1 cellular context compared by ENCODE assay signal in the genomic region with DNA sequence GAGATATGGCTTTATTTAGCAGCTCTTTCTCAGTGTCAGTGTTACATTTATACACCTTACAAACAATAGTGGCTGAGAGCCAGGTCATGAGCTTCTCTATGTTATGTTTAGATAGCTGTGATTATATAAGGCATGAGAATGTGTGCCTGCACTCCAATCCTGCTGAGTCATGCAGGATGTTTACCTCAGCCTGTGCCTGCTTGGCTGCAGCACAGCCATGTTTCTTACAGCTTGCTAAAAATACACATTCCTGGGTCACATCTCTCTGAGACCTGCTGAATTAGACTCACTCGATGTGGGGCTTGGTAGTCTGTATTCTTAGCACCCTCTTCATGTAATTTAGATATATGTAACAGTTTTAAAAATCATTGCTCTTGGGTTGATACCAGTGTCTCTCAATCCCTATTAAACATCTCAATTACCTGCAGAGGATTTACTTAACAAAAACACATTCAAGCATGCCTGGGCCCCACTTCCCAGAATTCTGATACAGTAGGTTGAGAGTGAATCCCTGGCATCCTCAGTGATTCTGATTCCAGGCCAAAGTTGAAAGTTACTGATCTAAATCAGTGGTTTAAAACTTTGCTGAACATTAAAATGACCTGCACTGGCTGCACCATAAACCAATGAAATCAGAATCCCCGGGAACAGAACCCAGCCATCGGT.
TF ChIP-seq lines count a peak whose summit lies in the region.

No MANE protein-coding gene starts in this region.

TF ChIP-seq in GM23338, 12 proteins besides CTCF, POLR2A, EP300 and RAD21 (continued from another document):
- TF ChIP-seq, protein P1, sequence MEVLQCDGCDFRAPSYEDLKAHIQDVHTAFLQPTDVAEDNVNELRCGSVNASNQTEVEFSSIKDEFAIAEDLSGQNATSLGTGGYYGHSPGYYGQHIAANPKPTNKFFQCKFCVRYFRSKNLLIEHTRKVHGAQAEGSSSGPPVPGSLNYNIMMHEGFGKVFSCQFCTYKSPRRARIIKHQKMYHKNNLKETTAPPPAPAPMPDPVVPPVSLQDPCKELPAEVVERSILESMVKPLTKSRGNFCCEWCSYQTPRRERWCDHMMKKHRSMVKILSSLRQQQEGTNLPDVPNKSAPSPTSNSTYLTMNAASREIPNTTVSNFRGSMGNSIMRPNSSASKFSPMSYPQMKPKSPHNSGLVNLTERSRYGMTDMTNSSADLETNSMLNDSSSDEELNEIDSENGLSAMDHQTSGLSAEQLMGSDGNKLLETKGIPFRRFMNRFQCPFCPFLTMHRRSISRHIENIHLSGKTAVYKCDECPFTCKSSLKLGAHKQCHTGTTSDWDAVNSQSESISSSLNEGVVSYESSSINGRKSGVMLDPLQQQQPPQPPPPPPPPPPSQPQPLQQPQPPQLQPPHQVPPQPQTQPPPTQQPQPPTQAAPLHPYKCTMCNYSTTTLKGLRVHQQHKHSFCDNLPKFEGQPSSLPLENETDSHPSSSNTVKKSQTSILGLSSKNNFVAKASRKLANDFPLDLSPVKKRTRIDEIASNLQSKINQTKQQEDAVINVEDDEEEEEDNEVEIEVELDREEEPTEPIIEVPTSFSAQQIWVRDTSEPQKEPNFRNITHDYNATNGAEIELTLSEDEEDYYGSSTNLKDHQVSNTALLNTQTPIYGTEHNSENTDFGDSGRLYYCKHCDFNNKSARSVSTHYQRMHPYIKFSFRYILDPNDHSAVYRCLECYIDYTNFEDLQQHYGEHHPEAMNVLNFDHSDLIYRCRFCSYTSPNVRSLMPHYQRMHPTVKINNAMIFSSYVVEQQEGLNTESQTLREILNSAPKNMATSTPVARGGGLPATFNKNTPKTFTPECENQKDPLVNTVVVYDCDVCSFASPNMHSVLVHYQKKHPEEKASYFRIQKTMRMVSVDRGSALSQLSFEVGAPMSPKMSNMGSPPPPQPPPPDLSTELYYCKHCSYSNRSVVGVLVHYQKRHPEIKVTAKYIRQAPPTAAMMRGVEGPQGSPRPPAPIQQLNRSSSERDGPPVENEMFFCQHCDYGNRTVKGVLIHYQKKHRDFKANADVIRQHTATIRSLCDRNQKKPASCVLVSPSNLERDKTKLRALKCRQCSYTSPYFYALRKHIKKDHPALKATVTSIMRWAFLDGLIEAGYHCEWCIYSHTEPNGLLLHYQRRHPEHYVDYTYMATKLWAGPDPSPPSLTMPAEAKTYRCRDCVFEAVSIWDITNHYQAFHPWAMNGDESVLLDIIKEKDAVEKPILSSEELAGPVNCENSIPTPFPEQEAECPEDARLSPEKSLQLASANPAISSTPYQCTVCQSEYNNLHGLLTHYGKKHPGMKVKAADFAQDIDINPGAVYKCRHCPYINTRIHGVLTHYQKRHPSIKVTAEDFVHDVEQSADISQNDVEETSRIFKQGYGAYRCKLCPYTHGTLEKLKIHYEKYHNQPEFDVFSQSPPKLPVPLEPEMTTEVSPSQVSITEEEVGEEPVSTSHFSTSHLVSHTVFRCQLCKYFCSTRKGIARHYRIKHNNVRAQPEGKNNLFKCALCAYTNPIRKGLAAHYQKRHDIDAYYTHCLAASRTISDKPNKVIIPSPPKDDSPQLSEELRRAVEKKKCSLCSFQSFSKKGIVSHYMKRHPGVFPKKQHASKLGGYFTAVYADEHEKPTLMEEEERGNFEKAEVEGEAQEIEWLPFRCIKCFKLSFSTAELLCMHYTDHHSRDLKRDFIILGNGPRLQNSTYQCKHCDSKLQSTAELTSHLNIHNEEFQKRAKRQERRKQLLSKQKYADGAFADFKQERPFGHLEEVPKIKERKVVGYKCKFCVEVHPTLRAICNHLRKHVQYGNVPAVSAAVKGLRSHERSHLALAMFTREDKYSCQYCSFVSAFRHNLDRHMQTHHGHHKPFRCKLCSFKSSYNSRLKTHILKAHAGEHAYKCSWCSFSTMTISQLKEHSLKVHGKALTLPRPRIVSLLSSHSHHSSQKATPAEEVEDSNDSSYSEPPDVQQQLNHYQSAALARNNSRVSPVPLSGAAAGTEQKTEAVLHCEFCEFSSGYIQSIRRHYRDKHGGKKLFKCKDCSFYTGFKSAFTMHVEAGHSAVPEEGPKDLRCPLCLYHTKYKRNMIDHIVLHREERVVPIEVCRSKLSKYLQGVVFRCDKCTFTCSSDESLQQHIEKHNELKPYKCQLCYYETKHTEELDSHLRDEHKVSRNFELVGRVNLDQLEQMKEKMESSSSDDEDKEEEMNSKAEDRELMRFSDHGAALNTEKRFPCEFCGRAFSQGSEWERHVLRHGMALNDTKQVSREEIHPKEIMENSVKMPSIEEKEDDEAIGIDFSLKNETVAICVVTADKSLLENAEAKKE (CRISPR knock-in tag; IDR thresholded peaks at IDR 0.05), result no peak
